ENCODE assay signal across 8 cellular contexts in the genomic region with DNA sequence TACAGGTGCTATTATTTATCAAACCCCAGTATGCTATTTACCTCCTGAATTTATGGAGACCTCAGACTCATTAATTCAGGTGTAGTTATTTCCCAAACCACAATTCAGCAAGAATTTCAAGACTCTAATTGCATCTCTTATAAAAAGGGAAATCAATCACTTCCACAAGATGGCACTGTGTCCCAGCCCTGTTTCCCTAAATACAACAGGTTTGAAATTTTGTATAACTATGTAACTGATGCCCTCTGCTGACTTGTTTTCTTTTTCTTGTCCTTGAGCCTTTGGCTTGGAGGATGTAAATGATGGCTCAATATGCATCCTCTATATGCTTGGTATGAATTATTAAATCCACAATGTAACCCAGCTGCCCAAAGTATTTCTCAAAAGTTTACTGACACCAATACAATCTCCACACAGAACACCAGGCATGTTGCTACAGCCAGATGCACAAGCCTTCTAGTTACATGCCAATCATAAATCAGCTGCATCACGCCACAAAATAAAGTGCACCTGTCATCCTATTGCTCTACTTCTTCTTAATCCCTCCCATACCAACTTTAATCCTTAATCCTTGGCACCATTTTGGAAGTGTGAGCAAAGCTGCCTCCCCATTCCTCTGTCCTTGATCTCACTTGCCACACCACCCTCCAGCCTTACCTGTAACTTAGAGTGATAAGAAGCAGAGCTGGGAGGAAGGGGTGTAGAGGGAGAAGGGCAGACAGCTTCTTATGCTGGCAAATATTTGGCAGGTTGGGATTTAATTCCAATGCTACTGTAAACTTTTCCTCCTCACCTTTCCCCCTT. TPM values are rescaled to one million over a fixed set of nuclear protein-coding genes. Genes with fewer than 3 reads are reported as not detected.
DNase-seq lines count a peak whose midpoint lies in the region; ATAC-seq, FAIRE-seq and TF ChIP-seq lines count a peak whose summit lies in the region.

No MANE protein-coding gene starts in this region.

- TF ChIP-seq EP300 in K562 (IDR thresholded peaks at IDR 0.05; ENCODE audit: low read length), result no peak

- no peaks in the 10 kb centered on the region for H3K9me3 ChIP-seq in PC-9 (ENCODE audit: insufficient read depth, low read depth)
- no peaks in the 10 kb centered on the region for H3K9me3 ChIP-seq in K562 (replicated peaks; ENCODE audit: control insufficient read depth, insufficient read depth, low read depth, low read length)

- H3K9ac ChIP-seq in K562 (ENCODE audit: insufficient read depth in 1 of 2, low read depth in 2 of 2, low read length in 2 of 2), result no peak overlapping the region

- peak; percentile 35 for FAIRE-seq in K562 (lab: Jason Lieb, UNC)

- intact Hi-C loops in PC-9 (cut with micrococcal nuclease; ENCODE audit: unreplicated experiment), result loop anchor here (1.0 to 5.0 kb wide), 2 partner anchors 288 to 427 kb away; no protein-coding TSS in a partner anchor
- intact Hi-C loops in K562 (cut with micrococcal nuclease), result loop anchor here (1.0 to 10.0 kb wide), 5 partner anchors 15 to 785 kb away; partner anchors contain the start of genes PIGC and TNFSF4

- no peak overlapping the region for H3K4me2 ChIP-seq in PC-9
- H3K4me2 ChIP-seq in K562 (ENCODE audit: insufficient read depth, low read length), result no peak overlapping the region

- peaks cover 7 to 17% of the 10 kb centered on the region in 2 donors for H3K4me1 Mint-ChIP-seq in immature natural killer cell
- H3K4me1 Mint-ChIP-seq in stimulated activated naive B cell treated with anti-CD40 and anti-IgM and Interleukin-4, amounts not matched to agents 10 μg/mL and 1 μg/mL and 100 μg/mL, for 72 hours, result peaks cover 12 to 18% of the 10 kb centered on the region in 2 donors

- peaks cover 0 to 5% (median 0%) of the 10 kb centered on the region in 3 donors for H3K36me3 Mint-ChIP-seq in immature natural killer cell
- no peaks in the 10 kb centered on the region for H3K36me3 Mint-ChIP-seq in stimulated activated naive B cell treated with anti-CD40 and anti-IgM and Interleukin-4, amounts not matched to agents 10 μg/mL and 1 μg/mL and 100 μg/mL, for 72 hours

- TF ChIP-seq RAD21 in K562 (CRISPR knock-in tag; conservative IDR thresholded peaks at IDR 0.05 in 1 of 2, IDR thresholded peaks at IDR 0.05 in 1 of 2), result peak; percentile 93 to 99

- H2AFZ ChIP-seq in PC-9, result no peak overlapping the region
- no peak overlapping the region for H2AFZ ChIP-seq in K562 (ENCODE audit: low read depth, low read length)

- peaks cover 19% of the 10 kb centered on the region; the same call in 1 of the 2 replicates for H3F3A ChIP-seq in PC-9 (ENCODE audit: insufficient read depth, low read depth)

- H3K4me1 ChIP-seq in PC-9 (replicated peaks; ENCODE audit: insufficient read depth) (peaks cover 16% of the 10 kb centered on the region), K562 (replicated peaks in 1 of 2; ENCODE audit: control insufficient read depth in 2 of 2, insufficient read depth in 2 of 2, low read length in 2 of 2) (peaks cover 0 to 25% of the 10 kb centered on the region in 2 experiments; a peak in 2 of 5 replicates)

- H3K27ac ChIP-seq in PC-9 (no peak overlapping the region), K562 (ENCODE audit: extremely low read depth, low read depth, low read length) (no peak overlapping the region)

- peak; percentile 13 for DNase-seq in DMS79 (lab: John Stamatoyannopoulos, UW)
- DNase-seq in DMS79 treated with DMSO at 0.1 percent for 48 hours (lab: John Stamatoyannopoulos, UW), result no peak
- peak; percentile 71 for DNase-seq in LHCN-M2 (ENCODE audit: low read depth)
- peak; percentile 40 to 68 for DNase-seq in PC-9
- peak; percentile 45 to 80 (median 55) for DNase-seq in K562 (ENCODE audit: extremely low read depth in 1 of 4, low spot score in 3 of 4)
- peak; percentile 30 to 47 (median 35) for DNase-seq in immature natural killer cell
- no peak for DNase-seq in stimulated activated naive B cell treated with anti-CD40 and anti-IgM and Interleukin-4, amounts not matched to agents 10 μg/mL and 1 μg/mL and 100 μg/mL, for 72 hours

- BruUV-seq in PC-9 (replicated peaks; lab: Mats Ljungman, UMichigan) (no TSS peak), K562 (replicated peaks; lab: Mats Ljungman, UMichigan) (no TSS peak)

- H3K27ac Mint-ChIP-seq in immature natural killer cell, result peak overlapping the region in 1 of 6 donors; percentile 42
- H3K27ac Mint-ChIP-seq in stimulated activated naive B cell treated with anti-CD40 and anti-IgM and Interleukin-4, amounts not matched to agents 10 μg/mL and 1 μg/mL and 100 μg/mL, for 72 hours, result no peak overlapping the region

- TF ChIP-seq CTCF in PC-9 (conservative IDR thresholded peaks at IDR 0.05), result peak; percentile 81
- TF ChIP-seq CTCF in K562 (IDR thresholded peaks at IDR 0.05 in 2 of 3, conservative IDR thresholded peaks at IDR 0.05 in 1 of 3; ENCODE audit: insufficient read depth in 2 of 3, low read depth in 1 of 3, low read length in 3 of 3), result peak; percentile 83 to 99 (median 94)

- H3K36me3 ChIP-seq in PC-9 (ENCODE audit: low read depth) (no peaks in the 10 kb centered on the region), K562 (ENCODE audit: control insufficient read depth, insufficient read depth, low read length) (no peaks in the 10 kb centered on the region)

- no peaks in the 10 kb centered on the region for H3K79me2 ChIP-seq in PC-9 (ENCODE audit: low read depth)
- no peaks in the 10 kb centered on the region for H3K79me2 ChIP-seq in K562 (ENCODE audit: control insufficient read depth, insufficient read depth, low read length)

- CTCF ChIA-PET in PC-9 (lab: Charles Lee), result interaction anchor here (0.6 to 0.9 kb wide), 3 partner anchors 14 to 458 kb away, joined by 4 to 8 read pairs (median 6); no protein-coding TSS in a partner anchor
- CTCF ChIA-PET in K562 (lab: Yijun Ruan, JAX; ENCODE audit: low intra/inter-chr PET ratio), result interaction anchor here (0.6 to 2.1 kb wide), 9 partner anchors 14 to 629 kb away, joined by 3 to 11 read pairs (median 3); partner anchors contain the start of gene PIGC

- H3K4me3 ChIP-seq in PC-9 (no peak overlapping the region), K562 (no peak overlapping the region)

- H4K20me1 ChIP-seq in PC-9 (ENCODE audit: insufficient read depth) (no peaks in the 10 kb centered on the region), K562 (replicated peaks; ENCODE audit: control insufficient read depth, insufficient read depth, low read length) (no peaks in the 10 kb centered on the region)

- 8% methylated on average over 1 of the region's 1 CpG for WGBS in K562 (ENCODE audit: insufficient coverage, low coverage, missing lambda C conversion rate)

- no peaks in the 10 kb centered on the region for H3K9me3 Mint-ChIP-seq in immature natural killer cell
- H3K9me3 Mint-ChIP-seq in stimulated activated naive B cell treated with anti-CD40 and anti-IgM and Interleukin-4, amounts not matched to agents 10 μg/mL and 1 μg/mL and 100 μg/mL, for 72 hours, result peaks cover 0 to 2% of the 10 kb centered on the region in 2 donors

- in situ Hi-C loops in K562 (cut with MboI), result no loop called here

- POLR2A ChIA-PET in PC-9 (lab: Charles Lee; ENCODE audit: unreplicated experiment), result no interaction called here
- POLR2A ChIA-PET in K562 (lab: Yijun Ruan, JAX), result interaction anchor here (0.7 kb wide), 1 partner anchor 236 kb away, joined by 3 read pairs; no protein-coding TSS in a partner anchor

- no peaks in the 10 kb centered on the region for H3K27me3 ChIP-seq in PC-9 (ENCODE audit: insufficient read depth, low read depth)
- no peaks in the 10 kb centered on the region for H3K27me3 ChIP-seq in K562 (ENCODE audit: control insufficient read depth in 2 of 2, insufficient read depth in 2 of 2, low read length in 2 of 2)

- H3K4me3 Mint-ChIP-seq in immature natural killer cell, result no peak overlapping the region
- no peak overlapping the region for H3K4me3 Mint-ChIP-seq in stimulated activated naive B cell treated with anti-CD40 and anti-IgM and Interleukin-4, amounts not matched to agents 10 μg/mL and 1 μg/mL and 100 μg/mL, for 72 hours

- no peak for TF ChIP-seq POLR2A in K562 (conservative IDR thresholded peaks at IDR 0.05)

- H3K9me2 ChIP-seq in PC-9 (ENCODE audit: insufficient read depth), result no peaks in the 10 kb centered on the region

- ATAC-seq in K562 (peak; percentile 82), HG03442 (IDR thresholded peaks at IDR 0.05; ENCODE audit: unreplicated experiment) (no peak)
- ATAC-seq in stimulated activated naive B cell treated with anti-CD40 and anti-IgM and Interleukin-4, amounts not matched to agents 10 μg/mL and 1 μg/mL and 100 μg/mL, for 72 hours (replicated peaks), result peak; percentile 38 to 42

- no peaks in the 10 kb centered on the region for H3K9me1 ChIP-seq in K562 (ENCODE audit: control insufficient read depth, insufficient read depth, low read length)

- H3K27me3 Mint-ChIP-seq in immature natural killer cell (ENCODE audit: low read depth in 3 of 3), result peaks cover 0 to under 1% (median 0%) of the 10 kb centered on the region in 3 donors
- no peaks in the 10 kb centered on the region for H3K27me3 Mint-ChIP-seq in stimulated activated naive B cell treated with anti-CD40 and anti-IgM and Interleukin-4, amounts not matched to agents 10 μg/mL and 1 μg/mL and 100 μg/mL, for 72 hours

RNA-seq across cellular contexts. Expression of gene C1orf105, which starts 9.0 kb away (rescaled TPM):
- total RNA-seq in LHCN-M2 (2014; rRNA removed) (0.19 and 0.46 TPM in 2 replicates), PC-9 (2021) (not detected in 2 replicates), K562 (2014; rRNA removed) (not detected in 2 replicates), K562 (2014; rRNA removed; fragmentation: Illumina TruSeq; extraction: Trizol) (not detected in 2 replicates), K562 (2015; rRNA removed; fragmentation: Illumina TruSeq; extraction: Trizol) (not detected in 2 replicates), K562 (2021) (not detected in 2 replicates)
- not detected for polyA plus RNA-seq in LHCN-M2 (2012)
- total RNA-seq in K562 (2011; cell fraction: chromatin; rRNA removed; ENCODE audit: low replicate concordance), result not detected in 2 replicates
- not detected in 2 replicates for total RNA-seq in K562 (2011; cell fraction: nucleolus; rRNA removed)
- total RNA-seq in K562 (2011; cell fraction: nucleoplasm; rRNA removed), result not detected in 2 replicates
- polyA plus RNA-seq in K562 (2011; rRNA removed) (0.08 TPM in 1 of 2 replicates, not detected in the other), K562 (2014; fragmentation: Illumina TruSeq; extraction: Trizol) (0.19 TPM in 1 of 2 replicates, not detected in the other), K562 (2014; fragmentation: Nextera tagmentation; extraction: Ambion mirVana) (not detected), K562 (2014; rRNA removed) (not detected in 2 replicates), immature natural killer cell (not detected)
- not detected in 2 replicates for polyA plus RNA-seq in K562 (2011; cell fraction: cytosol; rRNA removed)
- polyA plus RNA-seq in K562 (2011; cell fraction: nucleus; rRNA removed), result not detected in 2 replicates
- polyA plus RNA-seq in K562 (2012), result not detected in 2 replicates
- not detected in 2 replicates for polyA minus RNA-seq in K562 (2011; rRNA and poly(A)+ RNA removed)
- polyA minus RNA-seq in K562 (2011; cell fraction: cytosol; rRNA and poly(A)+ RNA removed), result not detected in 2 replicates
- polyA minus RNA-seq in K562 (2011; cell fraction: nucleus; rRNA and poly(A)+ RNA removed), result not detected in 2 replicates

RNA-seq across cellular contexts. Expression of gene PIGC, which starts 14.3 kb away (rescaled TPM):
- 16.5 and 25.0 TPM in 2 replicates for total RNA-seq in LHCN-M2 (2014; rRNA removed)
- polyA plus RNA-seq in LHCN-M2 (2012), result 15.5 TPM
- total RNA-seq in PC-9 (2021), result 21.3 and 26.5 TPM in 2 replicates
- total RNA-seq in K562 (2011; cell fraction: chromatin; rRNA removed; ENCODE audit: low replicate concordance), result 43.3 and 43.8 TPM in 2 replicates
- total RNA-seq in K562 (2011; cell fraction: nucleolus; rRNA removed), result 42.9 and 48.8 TPM in 2 replicates
- total RNA-seq in K562 (2011; cell fraction: nucleoplasm; rRNA removed), result 52.9 and 57.7 TPM in 2 replicates
- 30.5 and 34.4 TPM in 2 replicates for total RNA-seq in K562 (2014; rRNA removed)
- total RNA-seq in K562 (2014; rRNA removed; fragmentation: Illumina TruSeq; extraction: Trizol), result 54.7 and 62.1 TPM in 2 replicates
- 44.5 and 46.0 TPM in 2 replicates for total RNA-seq in K562 (2015; rRNA removed; fragmentation: Illumina TruSeq; extraction: Trizol)
- 38.9 and 40.3 TPM in 2 replicates for total RNA-seq in K562 (2021)
- polyA plus RNA-seq in K562 (2011; rRNA removed), result 59.3 and 60.4 TPM in 2 replicates
- 50.8 and 72.2 TPM in 2 replicates for polyA plus RNA-seq in K562 (2011; cell fraction: cytosol; rRNA removed)
- polyA plus RNA-seq in K562 (2011; cell fraction: nucleus; rRNA removed), result 31.5 and 37.4 TPM in 2 replicates
- polyA plus RNA-seq in K562 (2012), result 49.3 and 58.4 TPM in 2 replicates
- 56.4 and 59.3 TPM in 2 replicates for polyA plus RNA-seq in K562 (2014; fragmentation: Illumina TruSeq; extraction: Trizol)
- 10 to 100 TPM; 92.9 to 97.9 TPM for polyA plus RNA-seq in K562 (2014; fragmentation: Nextera tagmentation; extraction: Ambion mirVana)
- 39.1 and 49.9 TPM in 2 replicates for polyA plus RNA-seq in K562 (2014; rRNA removed)
- 54.5 and 72.3 TPM in 2 replicates for polyA minus RNA-seq in K562 (2011; rRNA and poly(A)+ RNA removed)
- polyA minus RNA-seq in K562 (2011; cell fraction: cytosol; rRNA and poly(A)+ RNA removed), result 14.7 and 28.0 TPM in 2 replicates
- polyA minus RNA-seq in K562 (2011; cell fraction: nucleus; rRNA and poly(A)+ RNA removed), result 22.5 and 45.2 TPM in 2 replicates
- polyA plus RNA-seq in immature natural killer cell, result 10 to 100 TPM; 77.1 to 90.0 (median 83.4) TPM

Comparison
In these comparisons a context has a peak if more than half of its experiments do, and no peak if none do; other contexts are left out.
1. DNase-seq: peak in DMS79 (single experiment), LHCN-M2 (single experiment), PC-9 (2 of 2), K562 (4 of 4) and immature natural killer cell (3 of 3); none in DMS79 treated with DMSO at 0.1 percent for 48 hours (single experiment) and stimulated activated naive B cell treated with anti-CD40 and anti-IgM and Interleukin-4, amounts not matched to agents 10 μg/mL and 1 μg/mL and 100 μg/mL, for 72 hours (single experiment).